6 cellular contexts compared by ENCODE assay signal in genomic region chr10:17564911-17565310, GRCh38.
"Had no signal": no experiment of that assay in that cellular context is flagged by ENCODE, and none has a peak within 500 bp of the region (broad histone marks: within the 10 kb centered on the region; RNA-seq: fewer than 3 reads in every experiment).

No MANE protein-coding gene starts in this region.

- H3K27ac Mint-ChIP-seq: GM23338, H9, IgD-negative memory B cell had no signal

- H3K27me3 Mint-ChIP-seq: IgD-negative memory B cell had no signal

- H3K4me3 ChIP-seq: GM23338 had no signal

- H3K4me3 Mint-ChIP-seq: GM23338, H9 had no signal

- H3K9me3 Mint-ChIP-seq: GM23338, H9, IgD-negative memory B cell had no signal

- ATAC-seq: GM23338, HepG2 had no signal

- DNase-seq: H9, HCEC 1CT, KG1 had no signal
